1 cellular context compared by ENCODE assay signal in genomic region chr15:63200464-63201242, GRCh38.
TF ChIP-seq lines count a peak whose summit lies in the region.

No MANE protein-coding gene starts in this region.

TF ChIP-seq in GM12891, 5 proteins besides CTCF, POLR2A, EP300 and RAD21:
- TF ChIP-seq SPI1 (IDR thresholded peaks at IDR 0.05; ENCODE audit: low read depth, low read length) (no peak), TAF1 (IDR thresholded peaks at IDR 0.05; ENCODE audit: low read depth, low read length) (no peak), PAX5 (IDR thresholded peaks at IDR 0.05; ENCODE audit: insufficient read depth, low read length, severe bottlenecking) (no peak), POLR2AphosphoS5 (IDR thresholded peaks at IDR 0.05; ENCODE audit: low read depth, low read length) (no peak), POU2F2 (IDR thresholded peaks at IDR 0.05; ENCODE audit: low read depth, low read length) (no peak)
TF ChIP-seq in GM12891: peak in this region for 0.
